Comparison of ENCODE assay signal across 5 cellular contexts in the genomic region with DNA sequence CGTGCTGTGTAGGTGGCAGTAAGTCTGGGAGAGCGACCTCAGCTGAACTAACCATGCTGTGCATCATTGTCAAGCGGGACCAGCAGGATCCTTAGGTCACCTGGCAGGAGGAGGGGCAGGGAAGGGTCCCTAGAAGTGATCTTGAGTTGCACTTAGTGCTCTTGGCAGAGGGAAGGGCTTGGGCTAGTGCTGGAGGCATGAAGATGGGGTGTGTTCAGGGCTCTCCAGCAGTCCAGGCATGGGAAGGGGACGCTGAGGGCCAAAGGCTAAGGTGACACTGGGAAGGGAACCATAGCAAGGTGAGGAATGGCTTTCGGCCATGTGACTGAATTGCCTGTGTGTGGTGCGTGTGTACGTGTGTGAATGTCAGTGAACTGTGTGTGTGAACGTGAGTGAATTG. TPM values are rescaled to one million over a fixed set of nuclear protein-coding genes. Genes with fewer than 3 reads are reported as not detected.
"Had no signal": no experiment of that assay in that cellular context is flagged by ENCODE, and none has a peak within 500 bp of the region (broad histone marks: within the 10 kb centered on the region; RNA-seq: fewer than 3 reads in every experiment).

No MANE protein-coding gene starts in this region.

RNA-seq across cellular contexts. Expression of a gene that starts 6.2 kb away (rescaled TPM):
- total RNA-seq: GM23338 had no signal

RNA-seq across cellular contexts. Expression of a gene that starts 19.2 kb away (rescaled TPM):
- total RNA-seq: GM23338, H1, H9, HT-29, IMR-90 had no signal

RNA-seq across cellular contexts. Expression of a gene that starts 19.4 kb away (rescaled TPM):
- total RNA-seq: H9 had no signal
